12 cellular contexts compared by ENCODE assay signal in the genomic region with DNA sequence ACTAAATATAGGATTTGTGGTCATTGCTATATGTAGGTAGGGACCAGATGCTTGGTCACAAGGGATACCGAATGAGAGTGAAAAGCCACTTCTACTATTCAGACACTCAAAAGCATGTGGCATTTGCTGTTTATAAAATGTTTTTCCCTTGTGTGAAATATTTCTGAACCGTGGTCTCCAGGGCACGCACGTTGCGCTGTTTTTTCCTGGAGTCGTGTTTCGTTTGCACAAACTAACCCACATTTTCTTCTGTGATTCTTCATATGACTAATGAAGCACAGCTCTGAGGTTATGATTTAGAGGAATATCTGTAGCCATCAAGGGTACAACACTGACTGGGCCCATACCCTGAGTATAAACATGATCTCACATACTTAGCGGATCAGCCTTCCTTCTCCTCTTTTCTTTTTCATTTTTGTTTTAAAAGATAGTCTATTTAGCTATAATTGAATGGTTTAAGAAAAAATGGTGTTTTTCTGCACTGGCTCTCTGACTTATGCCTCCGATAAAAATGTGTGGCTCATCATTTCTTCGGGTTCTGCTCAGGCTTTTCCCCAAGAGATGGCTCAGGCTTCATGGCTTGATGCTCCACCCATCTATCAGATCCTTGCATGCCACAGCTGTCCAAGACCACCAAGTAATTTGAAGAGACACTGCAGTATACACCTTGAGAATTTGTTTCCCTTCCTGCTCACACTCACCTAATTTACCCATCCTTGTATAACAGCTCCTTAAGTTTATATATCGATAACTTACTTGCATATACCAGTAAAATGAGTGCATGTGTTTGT. TPM values are rescaled to one million over a fixed set of nuclear protein-coding genes. Genes with fewer than 3 reads are reported as not detected.
A peak's percentile ranks its signal among the peaks of the same experiment; 100 is the strongest.
DNase-seq lines count a peak whose midpoint lies in the region; ATAC-seq, FAIRE-seq and TF ChIP-seq lines count a peak whose summit lies in the region.
"Had no signal": no experiment of that assay in that cellular context is flagged by ENCODE, and none has a peak within 500 bp of the region (broad histone marks: within the 10 kb centered on the region; RNA-seq: fewer than 3 reads in every experiment).

No MANE protein-coding gene starts in this region.

- H3K27me3 Mint-ChIP-seq in activated naive CD8-positive, alpha-beta T cell, result no peaks in the 10 kb centered on the region

- peaks cover 86% of the 10 kb centered on the region for H3K4me1 Mint-ChIP-seq in activated naive CD8-positive, alpha-beta T cell (ENCODE audit: low read depth)
- H3K4me1 Mint-ChIP-seq: immature natural killer cell had no signal

- peak; percentile 84 for FAIRE-seq in GM12891 (lab: Jason Lieb, UNC)
- FAIRE-seq: K562 had no signal

- H3K4me3 Mint-ChIP-seq in activated naive CD8-positive, alpha-beta T cell, result peak overlapping the region; percentile 46
- H3K4me3 Mint-ChIP-seq: immature natural killer cell had no signal

- TF ChIP-seq POLR2A in GM12891 (IDR thresholded peaks at IDR 0.05; ENCODE audit: low read depth, low read length), result no peak

- H3K9me3 Mint-ChIP-seq in activated naive CD8-positive, alpha-beta T cell (ENCODE audit: low read depth), result peaks cover 7% of the 10 kb centered on the region
- H3K9me3 Mint-ChIP-seq: immature natural killer cell had no signal

- peak overlapping the region; percentile 98 for H3K27ac Mint-ChIP-seq in activated naive CD8-positive, alpha-beta T cell
- H3K27ac Mint-ChIP-seq: immature natural killer cell had no signal

- no peak for DNase-seq in GM12891 (ENCODE audit: insufficient read length, low spot score)
- DNase-seq in HUDEP-2 (lab: John Stamatoyannopoulos, UW; ENCODE audit: unreplicated experiment in 76 of 76), result no peak
- DNase-seq in MV-4-11 (lab: John Stamatoyannopoulos, UW), result no peak
- no peak for DNase-seq in H4 (ENCODE audit: low spot score)
- no peak for DNase-seq in NCI-H1092 treated with DMSO at 0.1 percent for 48 hours (lab: John Stamatoyannopoulos, UW)
- DNase-seq: cortex of kidney, DMS79, immature natural killer cell had no signal

- peak; percentile 63 for ATAC-seq in GM21381 (IDR thresholded peaks at IDR 0.05; ENCODE audit: unreplicated experiment)
- peak; percentile 61 for ATAC-seq in HG03342 (IDR thresholded peaks at IDR 0.05; ENCODE audit: unreplicated experiment)
- ATAC-seq: K562 had no signal

- H3K36me3 Mint-ChIP-seq in activated naive CD8-positive, alpha-beta T cell, result peaks cover 4% of the 10 kb centered on the region
- H3K36me3 Mint-ChIP-seq: immature natural killer cell had no signal

TF ChIP-seq in GM12891, 5 proteins besides CTCF, POLR2A, EP300 and RAD21:
- TF ChIP-seq POLR2AphosphoS5 (IDR thresholded peaks at IDR 0.05; ENCODE audit: low read depth, low read length) (no peak), SPI1 (IDR thresholded peaks at IDR 0.05; ENCODE audit: low read depth, low read length) (no peak), POU2F2 (IDR thresholded peaks at IDR 0.05; ENCODE audit: low read depth, low read length) (no peak)

RNA-seq across cellular contexts. Expression of a gene that starts 59.9 kb away (rescaled TPM):
- polyA plus RNA-seq in GM12891 (2012; ENCODE audit: low read depth, missing spikeins), result 50.4 TPM
- total RNA-seq in H4 (2014; rRNA removed; shearing (Covaris generic)), result 45.2 and 65.6 TPM in 2 replicates
